In genomic region chr12:63919758-63920157, GRCh38 we compare ENCODE assay signal across 2 cellular contexts.
TF ChIP-seq lines count a peak whose summit lies in the region.

No MANE protein-coding gene starts in this region.

TF ChIP-seq in HCT116, 20 proteins besides CTCF, POLR2A, EP300 and RAD21:
- TF ChIP-seq ATF3 (IDR thresholded peaks at IDR 0.05) (no peak), EZH2phosphoT487 (IDR thresholded peaks at IDR 0.05; ENCODE audit: borderline replicate concordance) (no peak), SP1 (IDR thresholded peaks at IDR 0.05; ENCODE audit: low read depth) (no peak), MAX (IDR thresholded peaks at IDR 0.05) (no peak), CEBPB (IDR thresholded peaks at IDR 0.05; ENCODE audit: low read depth) (no peak), SRF (IDR thresholded peaks at IDR 0.05; ENCODE audit: low read depth) (no peak), EGR1 (IDR thresholded peaks at IDR 0.05; ENCODE audit: low read depth) (no peak), CBX3 (IDR thresholded peaks at IDR 0.05; ENCODE audit: low read depth) (no peak), ZBTB33 (IDR thresholded peaks at IDR 0.05; ENCODE audit: extremely low read depth, insufficient replicate concordance, low read length) (no peak), ELF1 (IDR thresholded peaks at IDR 0.05; ENCODE audit: borderline replicate concordance, low read depth) (no peak), FOSL1 (IDR thresholded peaks at IDR 0.05; ENCODE audit: low read depth) (no peak), SIN3A (IDR thresholded peaks at IDR 0.05; ENCODE audit: low read depth) (no peak), ZFX (IDR thresholded peaks at IDR 0.05) (no peak), EZH2 (IDR thresholded peaks at IDR 0.05) (no peak)

TF ChIP-seq in HepG2, 621 proteins besides CTCF, POLR2A, EP300 and RAD21:
- no peak for TF ChIP-seq FUBP1 (CRISPR knock-in tag; IDR thresholded peaks at IDR 0.05; ENCODE audit: borderline replicate concordance)
- no peak for TF ChIP-seq GABPA (IDR thresholded peaks at IDR 0.05; ENCODE audit: low read depth, low read length)
- TF ChIP-seq GABPA (CRISPR knock-in tag; IDR thresholded peaks at IDR 0.05; ENCODE audit: low read depth): no peak
- TF ChIP-seq ZBTB3 (CRISPR knock-in tag; IDR thresholded peaks at IDR 0.05; ENCODE audit: borderline replicate concordance, low read depth): no peak
- TF ChIP-seq HNF1B (CRISPR knock-in tag; IDR thresholded peaks at IDR 0.05): no peak
- TF ChIP-seq FOXM1 (CRISPR knock-in tag; IDR thresholded peaks at IDR 0.05): no peak
- no peak for TF ChIP-seq RELA (CRISPR knock-in tag; IDR thresholded peaks at IDR 0.05)
- no peak for TF ChIP-seq ZNF780A (CRISPR knock-in tag; IDR thresholded peaks at IDR 0.05)
- no peak for TF ChIP-seq ZNF281 (CRISPR knock-in tag; IDR thresholded peaks at IDR 0.05; ENCODE audit: borderline replicate concordance)
- TF ChIP-seq PBX3 (CRISPR knock-in tag; IDR thresholded peaks at IDR 0.05; ENCODE audit: borderline replicate concordance): no peak
- no peak for TF ChIP-seq ZSCAN21 (CRISPR knock-in tag; IDR thresholded peaks at IDR 0.05; ENCODE audit: borderline replicate concordance)
- TF ChIP-seq MNT (IDR thresholded peaks at IDR 0.05): no peak
- no peak for TF ChIP-seq NCOA1 (CRISPR knock-in tag; IDR thresholded peaks at IDR 0.05)
- no peak for TF ChIP-seq ZNF432 (CRISPR knock-in tag; IDR thresholded peaks at IDR 0.05; ENCODE audit: borderline replicate concordance)
- TF ChIP-seq ZNF180 (CRISPR knock-in tag; IDR thresholded peaks at IDR 0.05; ENCODE audit: borderline replicate concordance, low read depth): no peak
- no peak for TF ChIP-seq TRIM24 (CRISPR knock-in tag; IDR thresholded peaks at IDR 0.05)
- TF ChIP-seq CENPT (CRISPR knock-in tag; IDR thresholded peaks at IDR 0.05; ENCODE audit: low read depth): no peak
- no peak for TF ChIP-seq ZNF788 (CRISPR knock-in tag; IDR thresholded peaks at IDR 0.05; ENCODE audit: borderline replicate concordance)
- no peak for TF ChIP-seq PREB (CRISPR knock-in tag; IDR thresholded peaks at IDR 0.05)
- no peak for TF ChIP-seq TOE1 (CRISPR knock-in tag; IDR thresholded peaks at IDR 0.05)
- TF ChIP-seq ZNF382 (CRISPR knock-in tag; IDR thresholded peaks at IDR 0.05; ENCODE audit: borderline replicate concordance): no peak
TF ChIP-seq in HepG2: peak in this region for 0.
